ENCODE assay signal across 2 cellular contexts in the genomic region with DNA sequence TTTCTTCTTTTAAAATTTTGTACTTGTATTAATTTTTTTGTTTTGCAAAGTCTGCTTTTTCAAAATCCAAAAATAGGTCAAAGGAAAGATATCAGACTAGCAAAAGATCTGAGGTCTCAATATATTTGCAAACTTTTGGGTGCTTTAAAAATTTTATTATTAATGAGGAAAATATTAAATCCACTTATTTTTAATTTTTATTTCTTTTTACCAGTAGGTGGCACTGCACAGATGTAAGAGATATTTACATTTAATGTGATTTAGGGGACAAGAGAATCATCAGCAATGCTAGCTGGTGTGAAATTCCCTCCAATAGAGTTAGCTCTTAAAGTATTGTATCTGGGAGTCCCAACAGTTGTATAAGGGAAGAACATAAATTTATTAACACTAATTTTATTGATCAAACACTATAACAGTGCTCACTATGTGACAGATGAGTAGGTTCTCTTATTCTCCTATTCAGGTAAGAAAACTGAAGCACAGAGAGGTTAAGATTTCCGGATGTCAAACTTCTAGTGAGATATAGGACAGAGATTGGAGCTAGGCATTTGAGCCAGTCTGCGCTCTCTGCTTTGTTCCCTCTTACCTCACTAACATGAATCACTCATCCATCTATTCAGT.
TF ChIP-seq lines count a peak whose summit lies in the region.

No MANE protein-coding gene starts in this region.

TF ChIP-seq in SK-N-SH, 30 proteins besides CTCF, POLR2A, EP300 and RAD21 (continued from another document):
- no peak for TF ChIP-seq POLR2AphosphoS5 (IDR thresholded peaks at IDR 0.05; ENCODE audit: low read depth, low read length)
TF ChIP-seq in SK-N-SH: peak in this region for 1.

TF ChIP-seq in SK-N-SH treated with all-trans-retinoic acid at 6 μM for 48 hours, 23 proteins besides CTCF, POLR2A, EP300 and RAD21 (continued from another document):
- TF ChIP-seq ARNTL (CRISPR knock-in tag; IDR thresholded peaks at IDR 0.05; ENCODE audit: borderline replicate concordance, low read depth) (no peak), PPARA (CRISPR knock-in tag; IDR thresholded peaks at IDR 0.05; ENCODE audit: borderline replicate concordance) (no peak), ESRRG (CRISPR knock-in tag; IDR thresholded peaks at IDR 0.05) (no peak), ZFP30 (CRISPR knock-in tag; IDR thresholded peaks at IDR 0.05) (no peak), GLIS3 (CRISPR knock-in tag; IDR thresholded peaks at IDR 0.05) (no peak), ZC3H10 (CRISPR knock-in tag; IDR thresholded peaks at IDR 0.05) (no peak), ZFP3 (CRISPR knock-in tag; IDR thresholded peaks at IDR 0.05) (no peak), PATZ1 (CRISPR knock-in tag; IDR thresholded peaks at IDR 0.05; ENCODE audit: borderline replicate concordance) (no peak), ISL1 (CRISPR knock-in tag; IDR thresholded peaks at IDR 0.05) (no peak)
